Comparison of ENCODE assay signal across 28 cellular contexts in genomic region chrX:69324851-69325250, GRCh38.
A peak's percentile ranks its signal among the peaks of the same experiment; 100 is the strongest.
DNase-seq lines count a peak whose midpoint lies in the region; ATAC-seq and TF ChIP-seq lines count a peak whose summit lies in the region.
"Had no signal": no experiment of that assay in that cellular context is flagged by ENCODE, and none has a peak within 500 bp of the region (broad histone marks: within the 10 kb centered on the region; RNA-seq: fewer than 3 reads in every experiment).

No MANE protein-coding gene starts in this region.

- H3K4me3 Mint-ChIP-seq in type B pancreatic cell: no peak overlapping the region
- H3K4me3 Mint-ChIP-seq: CD4-positive, alpha-beta T cell; H9 had no signal

- DNase-seq in cardiac septum (ENCODE audit: low spot score) (peak; percentile 39), Right ventricle myocardium inferior (ENCODE audit: missing footprints) (no peak), iPS-NIHi7 (ENCODE audit: extremely low spot score) (peak; percentile 3), type B pancreatic cell (ENCODE audit: extremely low spot score, unreplicated experiment) (peak; percentile 39), upper lobe of left lung (no peak)
- DNase-seq: 8988T; CD4-positive, alpha-beta T cell; DMS53; GM23248; H9; Kasumi-1; NCI-H1092 treated with DMSO at 0.1 percent for 48 hours; NCI-H1436; NCI-H187; NCI-H2081 treated with DMSO at 0.1 percent for 48 hours; NCI-H2171; NCI-H226; NCI-H510A treated with DMSO at 0.1 percent for 48 hours; NCI-H748 treated with DMSO at 0.1 percent for 48 hours; NK-92 treated with Interleukin-12 subunit alpha and Interleukin-12 subunit beta, amount 100 ng/mL, for 24 hours; PC-9; Right ventricle myocardium superior had no signal

- H3K4me1 ChIP-seq in upper lobe of left lung: no peaks in the 10 kb centered on the region
- H3K4me1 ChIP-seq: BLaER1 treated with 17β-estradiol and CSF1 and Interleukin-3, amounts not matched to agents 10 nM and 100 nM; SJSA1 had no signal

- no peaks in the 10 kb centered on the region for H3K9me3 Mint-ChIP-seq in type B pancreatic cell
- H3K9me3 Mint-ChIP-seq: CD4-positive, alpha-beta T cell had no signal

- no peak overlapping the region for H3K4me3 ChIP-seq in upper lobe of left lung
- H3K4me3 ChIP-seq: BLaER1 treated with 17β-estradiol and CSF1 and Interleukin-3, amounts not matched to agents 10 nM and 100 nM; GM23248; PC-9; SJSA1 had no signal

- H3K27ac Mint-ChIP-seq in type B pancreatic cell: no peak overlapping the region
- H3K27ac Mint-ChIP-seq: CD4-positive, alpha-beta T cell; H9 had no signal

- no peaks in the 10 kb centered on the region for H3K36me3 Mint-ChIP-seq in type B pancreatic cell

- H3K27ac ChIP-seq in upper lobe of left lung: no peak overlapping the region
- H3K27ac ChIP-seq: BLaER1 treated with 17β-estradiol and CSF1 and Interleukin-3, amounts not matched to agents 10 nM and 100 nM; GM23248; HL-60; PC-9; SJSA1 had no signal

- no peaks in the 10 kb centered on the region for H3K27me3 ChIP-seq in upper lobe of left lung
- H3K27me3 ChIP-seq: SJSA1 had no signal

- no peaks in the 10 kb centered on the region for H3K9me3 ChIP-seq in upper lobe of left lung
- H3K9me3 ChIP-seq: SJSA1 had no signal

- H3K27me3 Mint-ChIP-seq in type B pancreatic cell: no peaks in the 10 kb centered on the region
- H3K27me3 Mint-ChIP-seq: CD4-positive, alpha-beta T cell had no signal

- no peak for TF ChIP-seq EP300 in upper lobe of left lung (IDR thresholded peaks at IDR 0.05)

- H3K4me1 Mint-ChIP-seq in type B pancreatic cell (ENCODE audit: unreplicated experiment): peaks cover 3% of the 10 kb centered on the region

- H3K36me3 ChIP-seq in upper lobe of left lung: no peaks in the 10 kb centered on the region
- H3K36me3 ChIP-seq: BLaER1 treated with 17β-estradiol and CSF1 and Interleukin-3, amounts not matched to agents 10 nM and 100 nM; SJSA1 had no signal

- intact Hi-C loops in cardiac septum (cut with DNase I): no loop called here
- intact Hi-C loops in Right ventricle myocardium inferior (cut with DNase I): no loop called here

- WGBS in upper lobe of left lung, 2 donors: 78% methylated on average over 2 of the region's 2 CpGs; no CpG with 5 or more reads in 1 of the 2 donors

- TF ChIP-seq POLR2A in upper lobe of left lung (IDR thresholded peaks at IDR 0.05): no peak

- ATAC-seq in Right ventricle myocardium inferior: no peak
- ATAC-seq in HG03432 (IDR thresholded peaks at IDR 0.05; ENCODE audit: unreplicated experiment): peak; percentile 67
- no peak for ATAC-seq in HG02973 (IDR thresholded peaks at IDR 0.05; ENCODE audit: unreplicated experiment)
- no peak for ATAC-seq in HG03460 (IDR thresholded peaks at IDR 0.05; ENCODE audit: unreplicated experiment)
- ATAC-seq in upper lobe of left lung (ENCODE audit: low FRiP score in 2 of 2): no peak

- TF ChIP-seq CTCF in type B pancreatic cell (conservative IDR thresholded peaks at IDR 0.05): no peak
- TF ChIP-seq CTCF in upper lobe of left lung (IDR thresholded peaks at IDR 0.05): no peak

Comparison
In these comparisons a context has a peak if more than half of its experiments do, and no peak if none do; other contexts are left out.
1. DNase-seq: peak in cardiac septum (single experiment), iPS-NIHi7 (single experiment) and type B pancreatic cell (single experiment); none in Right ventricle myocardium inferior (single experiment) and upper lobe of left lung (0 of 2).